Comparison of ENCODE assay signal across 8 cellular contexts in genomic region chr7:74850833-74851721, GRCh38. TPM values are rescaled to one million over a fixed set of nuclear protein-coding genes. Genes with fewer than 3 reads are reported as not detected.
A peak's percentile ranks its signal among the peaks of the same experiment; 100 is the strongest.
DNase-seq lines count a peak whose midpoint lies in the region; ATAC-seq and TF ChIP-seq lines count a peak whose summit lies in the region.
"Not testable (repeated sequence)": the region's sequence is repeated elsewhere in the genome, so short reads cannot be mapped to it uniquely, and the experiment has no call there.

TSS of gene GTF2IRD2 (minus strand) at chr7:74851605. CDS start at chr7:74836378, 15,227 bp downstream.

- TF ChIP-seq EP300 in esophagus muscularis mucosa (IDR thresholded peaks at IDR 0.05), result not testable (repeated sequence)

- peak within 1 kb of the TSS in 2 of 4 donors; percentile 50 to 51 for H3K4me3 ChIP-seq in esophagus muscularis mucosa

- H3K9me3 Mint-ChIP-seq in CD4-positive, alpha-beta T cell; activated T-cell treated with anti-CD3 and anti-CD28 coated beads, Interleukin-2, amount 50 U/mL, for 24 hours; stimulated activated naive CD8-positive, alpha-beta T cell treated with anti-CD3 and anti-CD28 coated beads, Interleukin-15, amount 100 ng/mL, for 72 hours: not testable (repeated sequence)

- H3K4me1 ChIP-seq in esophagus muscularis mucosa, result not testable (repeated sequence)

- not testable (repeated sequence) for H3K36me3 ChIP-seq in esophagus muscularis mucosa

- not testable (repeated sequence) for H3K9me3 ChIP-seq in CD4-positive, alpha-beta T cell (ENCODE audit: control insufficient read depth, low read length); esophagus muscularis mucosa

- peak; percentile 95 for ATAC-seq in CD4-positive, alpha-beta T cell (ENCODE audit: poor library complexity)
- peak; percentile 89 for ATAC-seq in GM19452 (IDR thresholded peaks at IDR 0.05; ENCODE audit: unreplicated experiment)
- peak; percentile 86 for ATAC-seq in HG02970 (IDR thresholded peaks at IDR 0.05; ENCODE audit: low FRiP score, unreplicated experiment)
- ATAC-seq in stimulated activated naive CD8-positive, alpha-beta T cell treated with anti-CD3 and anti-CD28 coated beads, Interleukin-15, amount 100 ng/mL, for 72 hours, result peak; percentile 89

- not testable (repeated sequence) for TF ChIP-seq CTCF in CD4-positive, alpha-beta T cell (IDR thresholded peaks at IDR 0.05); esophagus muscularis mucosa (IDR thresholded peaks at IDR 0.05)

- not testable (repeated sequence) for H3K36me3 Mint-ChIP-seq in CD4-positive, alpha-beta T cell (ENCODE audit: low read depth); activated T-cell treated with anti-CD3 and anti-CD28 coated beads, Interleukin-2, amount 50 U/mL, for 24 hours (ENCODE audit: low read depth)

- not testable (repeated sequence) for H3K27me3 ChIP-seq in CD4-positive, alpha-beta T cell (ENCODE audit: control insufficient read depth, insufficient read depth, low read length); esophagus muscularis mucosa

- no CpG with 5 or more reads among the region's 97 CpGs for WGBS in esophagus muscularis mucosa

- CTCF ChIA-PET in CD4-positive, alpha-beta T cell (lab: Charles Lee), result not testable (repeated sequence)

- not testable (repeated sequence) for H3K4me1 Mint-ChIP-seq in CD4-positive, alpha-beta T cell (ENCODE audit: low read depth); activated T-cell treated with anti-CD3 and anti-CD28 coated beads, Interleukin-2, amount 50 U/mL, for 24 hours (ENCODE audit: low read depth); stimulated activated naive CD8-positive, alpha-beta T cell treated with anti-CD3 and anti-CD28 coated beads, Interleukin-15, amount 100 ng/mL, for 72 hours

- H3K27ac Mint-ChIP-seq in CD4-positive, alpha-beta T cell, result peak within 1 kb of the TSS; percentile 85
- H3K27ac Mint-ChIP-seq in activated T-cell treated with anti-CD3 and anti-CD28 coated beads, Interleukin-2, amount 50 U/mL, for 24 hours, result peak within 1 kb of the TSS; percentile 77
- peak within 1 kb of the TSS in 1 of 2 donors; percentile 34 for H3K27ac Mint-ChIP-seq in stimulated activated naive CD8-positive, alpha-beta T cell treated with anti-CD3 and anti-CD28 coated beads, Interleukin-15, amount 100 ng/mL, for 72 hours

- intact Hi-C loops in CD4-positive, alpha-beta T cell (cut with DNase I, micrococcal nuclease); esophagus muscularis mucosa (cut with DNase I): not testable (repeated sequence)

- not testable (repeated sequence) for H3K27me3 Mint-ChIP-seq in CD4-positive, alpha-beta T cell; activated T-cell treated with anti-CD3 and anti-CD28 coated beads, Interleukin-2, amount 50 U/mL, for 24 hours; stimulated activated naive CD8-positive, alpha-beta T cell treated with anti-CD3 and anti-CD28 coated beads, Interleukin-15, amount 100 ng/mL, for 72 hours

- POLR2A ChIA-PET in CD4-positive, alpha-beta T cell (lab: Charles Lee), result not testable (repeated sequence)

- not testable (repeated sequence) for TF ChIP-seq POLR2A in esophagus muscularis mucosa (IDR thresholded peaks at IDR 0.05; ENCODE audit: low read depth)

- H3K4me3 Mint-ChIP-seq in CD4-positive, alpha-beta T cell, result peak within 1 kb of the TSS; percentile 82
- peak within 1 kb of the TSS; percentile 63 for H3K4me3 Mint-ChIP-seq in activated T-cell treated with anti-CD3 and anti-CD28 coated beads, Interleukin-2, amount 50 U/mL, for 24 hours
- peak within 1 kb of the TSS; percentile 67 for H3K4me3 Mint-ChIP-seq in stimulated activated naive CD8-positive, alpha-beta T cell treated with anti-CD3 and anti-CD28 coated beads, Interleukin-15, amount 100 ng/mL, for 72 hours

- peak in 5 of 10 experiments; percentile 46 to 75 (median 58) for DNase-seq in CD4-positive, alpha-beta T cell
- DNase-seq in NCI-H1092 treated with DMSO at 0.1 percent for 48 hours (lab: John Stamatoyannopoulos, UW), result peak; percentile 28
- not testable (repeated sequence) for DNase-seq in activated T-cell treated with anti-CD3 and anti-CD28 coated beads, Interleukin-2, amount 50 U/mL, for 24 hours; esophagus muscularis mucosa (ENCODE audit: extremely low spot score); mucosa of gallbladder (ENCODE audit: low spot score); stimulated activated naive CD8-positive, alpha-beta T cell treated with anti-CD3 and anti-CD28 coated beads, Interleukin-15, amount 100 ng/mL, for 72 hours

- not testable (repeated sequence) for H3K27ac ChIP-seq in CD4-positive, alpha-beta T cell (ENCODE audit: low read depth, low read length)
- H3K27ac ChIP-seq in esophagus muscularis mucosa (replicated peaks in 1 of 4), result peak within 1 kb of the TSS in 2 of 4 donors; percentile 85 to 90

RNA-seq across cellular contexts. Expression of gene GTF2IRD2, which starts in this region (rescaled TPM):
- total RNA-seq in CD4-positive, alpha-beta T cell, result 10 to 100 TPM; 20.4 to 21.0 TPM
- 10 to 100 TPM; 14.3 to 29.9 (median 20.4) TPM for total RNA-seq in esophagus muscularis mucosa
- 17.1 TPM for total RNA-seq in mucosa of gallbladder
